Comparison of ENCODE assay signal across 27 cellular contexts in the genomic region with DNA sequence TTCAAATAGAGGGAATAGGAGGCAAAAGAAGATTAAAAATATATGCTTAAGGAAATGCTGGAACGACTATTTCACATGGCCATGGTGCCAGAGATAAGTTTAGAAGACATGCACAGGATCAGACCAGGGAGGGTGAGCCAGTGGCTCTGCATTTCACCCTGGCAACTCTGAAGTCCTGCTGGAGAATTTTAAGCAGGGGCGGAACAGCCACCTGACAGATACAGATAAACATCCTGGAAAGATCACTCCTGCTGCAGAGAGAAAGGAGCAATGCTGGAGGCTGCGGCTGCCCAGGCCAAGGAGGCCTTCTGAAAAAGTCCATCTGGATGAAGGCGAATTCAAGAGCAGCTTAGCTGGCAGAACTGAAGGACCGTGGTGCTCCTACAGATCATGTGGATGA.
DNase-seq lines count a peak whose midpoint lies in the region; ATAC-seq and TF ChIP-seq lines count a peak whose summit lies in the region.
"Had no signal": no experiment of that assay in that cellular context is flagged by ENCODE, and none has a peak within 500 bp of the region (broad histone marks: within the 10 kb centered on the region; RNA-seq: fewer than 3 reads in every experiment).

No MANE protein-coding gene starts in this region.

- POLR2A ChIA-PET in PC-3 (lab: Charles Lee; ENCODE audit: unreplicated experiment) = no interaction called here

- CTCF ChIA-PET in PC-3 (lab: Charles Lee) = no interaction called here

- no peaks in the 10 kb centered on the region for H3K9me3 ChIP-seq in PC-3 (ENCODE audit: low read length)
- peaks cover 6% of the 10 kb centered on the region for H3K9me3 ChIP-seq in lower lobe of right lung
- H3K9me3 ChIP-seq: adrenal gland, esophagus squamous epithelium, HAP-1, neutrophil, vagina had no signal

- H3K27ac ChIP-seq in PC-3 (ENCODE audit: low read length) (peak overlapping the region; percentile 35; the same call in 1 of the 2 replicates), lower lobe of right lung (no peak overlapping the region)
- H3K27ac ChIP-seq: adrenal gland, brain microvascular endothelial cell, esophagus squamous epithelium, foreskin keratinocyte, HL-60, left ventricle myocardium inferior, neutrophil, tibial artery, vagina had no signal

- no peaks in the 10 kb centered on the region for H3K9me2 ChIP-seq in PC-3 (replicated peaks; ENCODE audit: low read length)

- H3K4me3 ChIP-seq in PC-3 (ENCODE audit: low read length) (no peak overlapping the region), lower lobe of right lung (no peak overlapping the region)
- H3K4me3 ChIP-seq: adrenal gland, esophagus squamous epithelium, HAP-1, heart left ventricle, left ventricle myocardium inferior, tibial artery, vagina had no signal

- H3K27me3 ChIP-seq in PC-3 (ENCODE audit: low read length) (no peaks in the 10 kb centered on the region), lower lobe of right lung (ENCODE audit: low read depth) (no peaks in the 10 kb centered on the region)
- H3K27me3 ChIP-seq: adrenal gland, brain microvascular endothelial cell, esophagus squamous epithelium, heart left ventricle, tibial artery, vagina had no signal

- no peak for DNase-seq in activated T-cell treated with anti-CD3 and anti-CD28 coated beads, Interleukin-2, amount 50 U/mL, for 24 hours
- no peak for DNase-seq in activated T-cell treated with anti-CD3 and anti-CD28 coated beads for 4 hours
- no peak for DNase-seq in PC-3
- no peak for DNase-seq in activated T-helper 2 cell treated with anti-CD3 and anti-CD28 coated beads, Interferon-gamma antibody, Interleukin-2, Interleukin-4, amounts not matched to agents 10 μg/mL and 5 μg/mL and 100 μg/mL, durations not matched to agents 14 hours and 24 hours and 36 hours (ENCODE audit: low spot score)
- no peak for DNase-seq in natural killer cell
- DNase-seq in amygdala (lab: John Stamatoyannopoulos, UW) = no peak
- no peak for DNase-seq in mesenteric fat pad (ENCODE audit: low spot score)
- DNase-seq in lower lobe of right lung = no peak
- DNase-seq: activated B cell treated with CpG ODN at 0.5 μM for 24 hours, adrenal gland, brain microvascular endothelial cell, DMS 273 treated with DMSO at 0.1 percent for 48 hours, esophagus squamous epithelium, foreskin keratinocyte, heart left ventricle, KBM-7, left ventricle myocardium inferior, mesendoderm, NCI-H1092, NCI-H1694, NCI-H774, right cardiac atrium, tibial artery had no signal

- H3K9me3 Mint-ChIP-seq in activated T-cell treated with anti-CD3 and anti-CD28 coated beads, Interleukin-2, amount 50 U/mL, for 24 hours = peaks cover 10% of the 10 kb centered on the region
- H3K9me3 Mint-ChIP-seq in activated T-helper 2 cell treated with anti-CD3 and anti-CD28 coated beads, Interferon-gamma antibody, Interleukin-2, Interleukin-4, amounts not matched to agents 10 μg/mL and 5 μg/mL and 100 μg/mL, durations not matched to agents 14 hours and 24 hours and 36 hours = peaks cover 18% of the 10 kb centered on the region
- H3K9me3 Mint-ChIP-seq in natural killer cell = no peaks in the 10 kb centered on the region
- H3K9me3 Mint-ChIP-seq: activated B cell treated with CpG ODN at 0.5 μM for 24 hours had no signal

- intact Hi-C loops in PC-3 (cut with micrococcal nuclease) = loop anchor here (2.0 to 5.0 kb wide), 3 partner anchors 156 to 1009 kb away; partner anchors contain the start of gene ID2
- intact Hi-C loops in activated T-helper 2 cell treated with anti-CD3 and anti-CD28 coated beads, Interferon-gamma antibody, Interleukin-2, Interleukin-4, amounts not matched to agents 10 μg/mL and 5 μg/mL and 100 μg/mL, durations not matched to agents 14 hours and 24 hours and 36 hours (cut with micrococcal nuclease) = loop anchor here (2.0 to 10.0 kb wide), 12 partner anchors 20 to 1012 kb away; no protein-coding TSS in a partner anchor
- intact Hi-C loops in natural killer cell (cut with micrococcal nuclease) = loop anchor here (2.0 kb wide), 1 partner anchor 246 kb away; no protein-coding TSS in a partner anchor
- intact Hi-C loops in lower lobe of right lung (cut with DNase I) = no loop called here

- no peak overlapping the region for H3K4me3 Mint-ChIP-seq in activated T-cell treated with anti-CD3 and anti-CD28 coated beads, Interleukin-2, amount 50 U/mL, for 24 hours
- peak overlapping the region; percentile 59 for H3K4me3 Mint-ChIP-seq in activated T-helper 2 cell treated with anti-CD3 and anti-CD28 coated beads, Interferon-gamma antibody, Interleukin-2, Interleukin-4, amounts not matched to agents 10 μg/mL and 5 μg/mL and 100 μg/mL, durations not matched to agents 14 hours and 24 hours and 36 hours (ENCODE audit: low read depth)
- H3K4me3 Mint-ChIP-seq in natural killer cell = no peak overlapping the region
- H3K4me3 Mint-ChIP-seq: activated B cell treated with CpG ODN at 0.5 μM for 24 hours had no signal

- peak overlapping the region; percentile 92 for H3K27ac Mint-ChIP-seq in activated T-cell treated with anti-CD3 and anti-CD28 coated beads, Interleukin-2, amount 50 U/mL, for 24 hours
- peak overlapping the region; percentile 97 for H3K27ac Mint-ChIP-seq in activated T-helper 2 cell treated with anti-CD3 and anti-CD28 coated beads, Interferon-gamma antibody, Interleukin-2, Interleukin-4, amounts not matched to agents 10 μg/mL and 5 μg/mL and 100 μg/mL, durations not matched to agents 14 hours and 24 hours and 36 hours
- peak overlapping the region; percentile 52 to 74 for H3K27ac Mint-ChIP-seq in natural killer cell
- H3K27ac Mint-ChIP-seq: activated B cell treated with CpG ODN at 0.5 μM for 24 hours had no signal

- H3K36me3 Mint-ChIP-seq in activated T-cell treated with anti-CD3 and anti-CD28 coated beads, Interleukin-2, amount 50 U/mL, for 24 hours (ENCODE audit: low read depth) = peaks cover 16% of the 10 kb centered on the region
- H3K36me3 Mint-ChIP-seq in activated T-helper 2 cell treated with anti-CD3 and anti-CD28 coated beads, Interferon-gamma antibody, Interleukin-2, Interleukin-4, amounts not matched to agents 10 μg/mL and 5 μg/mL and 100 μg/mL, durations not matched to agents 14 hours and 24 hours and 36 hours (ENCODE audit: low read depth) = peaks cover 53% of the 10 kb centered on the region
- no peaks in the 10 kb centered on the region for H3K36me3 Mint-ChIP-seq in natural killer cell

- no TSS peak for BruUV-seq in PC-3 (replicated peaks; lab: Mats Ljungman, UMichigan)

- H3K9ac ChIP-seq in PC-3 (ENCODE audit: low read length) = no peak overlapping the region

- TF ChIP-seq CTCF in PC-3 (conservative IDR thresholded peaks at IDR 0.05; ENCODE audit: low read depth, low read length) (no peak), natural killer cell (IDR thresholded peaks at IDR 0.05) (no peak), lower lobe of right lung (IDR thresholded peaks at IDR 0.05) (no peak)

- peaks cover 58% of the 10 kb centered on the region for H3K4me1 Mint-ChIP-seq in activated T-cell treated with anti-CD3 and anti-CD28 coated beads, Interleukin-2, amount 50 U/mL, for 24 hours (ENCODE audit: low read depth)
- H3K4me1 Mint-ChIP-seq in activated T-helper 2 cell treated with anti-CD3 and anti-CD28 coated beads, Interferon-gamma antibody, Interleukin-2, Interleukin-4, amounts not matched to agents 10 μg/mL and 5 μg/mL and 100 μg/mL, durations not matched to agents 14 hours and 24 hours and 36 hours (ENCODE audit: low read depth) = peaks cover 55% of the 10 kb centered on the region
- peaks cover 23 to 28% of the 10 kb centered on the region in 2 donors for H3K4me1 Mint-ChIP-seq in natural killer cell
- H3K4me1 Mint-ChIP-seq: activated B cell treated with CpG ODN at 0.5 μM for 24 hours had no signal

- H4K20me1 ChIP-seq in PC-3 (ENCODE audit: low read length) = no peaks in the 10 kb centered on the region

- H3K79me2 ChIP-seq in PC-3 (ENCODE audit: low read length) = no peaks in the 10 kb centered on the region

- no peak overlapping the region for H3K4me2 ChIP-seq in PC-3 (ENCODE audit: low read length)

- H3K27me3 Mint-ChIP-seq in activated T-cell treated with anti-CD3 and anti-CD28 coated beads, Interleukin-2, amount 50 U/mL, for 24 hours = no peaks in the 10 kb centered on the region
- no peaks in the 10 kb centered on the region for H3K27me3 Mint-ChIP-seq in activated T-helper 2 cell treated with anti-CD3 and anti-CD28 coated beads, Interferon-gamma antibody, Interleukin-2, Interleukin-4, amounts not matched to agents 10 μg/mL and 5 μg/mL and 100 μg/mL, durations not matched to agents 14 hours and 24 hours and 36 hours (ENCODE audit: low read depth)
- no peaks in the 10 kb centered on the region for H3K27me3 Mint-ChIP-seq in natural killer cell (ENCODE audit: low read depth in 2 of 2)

- no peak overlapping the region for H2AFZ ChIP-seq in PC-3 (ENCODE audit: low read length)

- H3F3A ChIP-seq in PC-3 (ENCODE audit: low read length, unreplicated experiment) = no peaks in the 10 kb centered on the region

- ATAC-seq in PC-3 (no peak), natural killer cell (no peak), lower lobe of right lung (no peak)
- ATAC-seq: foreskin keratinocyte, heart left ventricle, right cardiac atrium had no signal

- 0 out of 2 replicates have a peak, but pooled peaks cover 6% of the 10 kb centered on the region for H3K4me1 ChIP-seq in PC-3 (ENCODE audit: insufficient read depth, low read length)
- H3K4me1 ChIP-seq in lower lobe of right lung = no peaks in the 10 kb centered on the region
- H3K4me1 ChIP-seq: esophagus squamous epithelium, foreskin keratinocyte, HAP-1, tibial artery, vagina had no signal

- H3K36me3 ChIP-seq in PC-3 (ENCODE audit: low read depth, low read length) = no peaks in the 10 kb centered on the region
- H3K36me3 ChIP-seq in lower lobe of right lung = no peaks in the 10 kb centered on the region
- H3K36me3 ChIP-seq: adrenal gland, brain microvascular endothelial cell, esophagus squamous epithelium, HAP-1, heart left ventricle, left ventricle myocardium inferior, neutrophil, tibial artery, vagina had no signal
